8 cellular contexts compared by ENCODE assay signal in the genomic region with DNA sequence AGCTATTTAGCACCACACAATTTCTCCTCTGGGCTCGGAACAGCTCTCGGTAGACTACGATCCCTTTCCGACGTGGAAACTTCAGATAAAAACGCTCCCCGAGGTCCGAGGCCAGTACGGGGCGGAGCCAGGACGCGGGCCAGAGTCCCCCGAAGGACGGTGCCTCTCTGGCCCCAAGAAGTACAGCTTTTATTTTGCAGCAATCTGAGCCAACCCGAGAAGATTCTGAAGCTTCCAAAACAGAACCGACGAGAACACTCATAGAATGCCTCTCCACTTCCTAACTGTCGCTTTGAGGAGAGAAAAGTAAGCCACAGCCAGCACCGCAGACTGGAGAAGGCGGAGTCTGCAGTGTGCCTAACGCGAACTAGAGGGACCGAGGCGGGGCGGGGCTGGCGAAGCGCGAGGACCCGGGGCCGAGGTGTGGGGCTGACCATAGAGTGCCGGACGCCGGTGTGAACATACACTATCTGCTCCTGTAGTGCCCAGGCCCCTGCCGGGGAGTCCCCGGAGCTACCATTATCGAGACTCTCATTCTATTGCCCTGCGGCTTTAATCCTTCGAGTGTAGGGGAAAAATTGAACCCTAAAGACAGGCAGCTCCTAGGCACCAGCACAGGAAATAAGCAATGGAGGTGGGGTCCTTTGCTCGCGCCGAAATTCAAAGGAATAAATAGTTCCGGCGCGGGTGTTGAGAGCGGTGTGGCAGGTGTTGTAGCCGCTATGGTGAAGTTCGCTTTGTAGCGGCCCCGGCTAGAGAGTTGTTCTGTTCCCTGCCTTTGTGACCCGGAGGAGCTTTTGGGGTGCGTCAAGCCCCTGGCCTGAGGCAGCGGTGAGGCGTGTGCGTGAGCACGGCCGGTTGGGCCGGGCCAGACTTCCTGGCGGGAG. TPM values are rescaled to one million over a fixed set of nuclear protein-coding genes. Genes with fewer than 3 reads are reported as not detected.
DNase-seq lines count a peak whose midpoint lies in the region; ATAC-seq and TF ChIP-seq lines count a peak whose summit lies in the region.

A gene (plus strand): TSS at position 663 of the 887 bp plus-strand sequence. CDS start 1,076 bp downstream, outside the sequence.

- no peaks in the 10 kb centered on the region for H3K9me3 ChIP-seq in left ventricle myocardium inferior (replicated peaks)

- peak within 1 kb of the TSS; percentile 99 for H3K4me3 Mint-ChIP-seq in progenitor cell of endocrine pancreas (ENCODE audit: low read depth)

- peak within 1 kb of the TSS; percentile 100 for H3K27ac Mint-ChIP-seq in progenitor cell of endocrine pancreas

- peak; percentile 90 for DNase-seq in GM13976 (ENCODE audit: low spot score)
- DNase-seq in NCI-H146 treated with DMSO at 0.1 percent for 48 hours (lab: John Stamatoyannopoulos, UW; ENCODE audit: unreplicated experiment), result peak; percentile 71
- DNase-seq in amniotic stem cell (lab: John Stamatoyannopoulos, UW), result peak; percentile 75
- DNase-seq in left ventricle myocardium inferior, result peak; percentile 95
- DNase-seq in progenitor cell of endocrine pancreas (ENCODE audit: low spot score, unreplicated experiment), result peak; percentile 83

- WGBS in urinary bladder, result under 1% methylated on average over 58 of the region's 58 CpGs

- ATAC-seq in HG02870 (IDR thresholded peaks at IDR 0.05; ENCODE audit: unreplicated experiment), result peak; percentile 85

- no peaks in the 10 kb centered on the region for H3K36me3 Mint-ChIP-seq in progenitor cell of endocrine pancreas (ENCODE audit: insufficient read depth)

- H3K36me3 ChIP-seq in left ventricle myocardium inferior (no peaks in the 10 kb centered on the region), urinary bladder (ENCODE audit: insufficient read depth) (no peaks in the 10 kb centered on the region)

- intact Hi-C loops in T-helper 1 cell treated with Interleukin-12 subunit alpha and Interleukin-12 subunit beta and Interleukin-4 antibody, amounts not matched to agents 30 ng/mL and 1 ng/mL, for 36 hours (cut with micrococcal nuclease), result loop anchor here (1.0 to 10.0 kb wide), 14 partner anchors 19 to 1723 kb away; a partner anchor contains a TSS
- intact Hi-C loops in left ventricle myocardium inferior (cut with micrococcal nuclease), result no loop called here

- peak within 1 kb of the TSS; percentile 98 for H3K27ac ChIP-seq in left ventricle myocardium inferior (replicated peaks)
- H3K27ac ChIP-seq in urinary bladder (ENCODE audit: low read depth), result peak within 1 kb of the TSS; percentile 99

- no peaks in the 10 kb centered on the region for H3K9me3 Mint-ChIP-seq in progenitor cell of endocrine pancreas (ENCODE audit: low read depth)

- H3K27me3 ChIP-seq in left ventricle myocardium inferior (ENCODE audit: low read depth), result no peaks in the 10 kb centered on the region

- H3K4me3 ChIP-seq in left ventricle myocardium inferior (peak within 1 kb of the TSS; percentile 77), urinary bladder (ENCODE audit: low read depth, low read length) (peak within 1 kb of the TSS; percentile 78)

- in situ Hi-C loops in GM13976 (cut with MboI; ENCODE audit: low sequenced_read_pairs, unreplicated experiment), result no loop called here

- no peak for TF ChIP-seq CTCF in GM13976 (IDR thresholded peaks at IDR 0.05; ENCODE audit: borderline replicate concordance, control extremely low read depth, extremely low read depth, insufficient read depth, missing control alignments)
- no peak for TF ChIP-seq CTCF in left ventricle myocardium inferior (IDR thresholded peaks at IDR 0.05; ENCODE audit: borderline replicate concordance)
- no peak for TF ChIP-seq CTCF in progenitor cell of endocrine pancreas (IDR thresholded peaks at IDR 0.05; ENCODE audit: unreplicated experiment)

- peaks cover 36% of the 10 kb centered on the region for H3K4me1 ChIP-seq in left ventricle myocardium inferior
- no peaks in the 10 kb centered on the region for H3K4me1 ChIP-seq in urinary bladder (ENCODE audit: insufficient read depth)

- no peaks in the 10 kb centered on the region for H3K27me3 Mint-ChIP-seq in progenitor cell of endocrine pancreas

- H3K4me1 Mint-ChIP-seq in progenitor cell of endocrine pancreas (ENCODE audit: low read depth), result peaks cover 32% of the 10 kb centered on the region

RNA-seq across cellular contexts. Expression of the gene that starts here (rescaled TPM):
- 49.8 and 50.3 TPM in 2 replicates for total RNA-seq in T-helper 1 cell treated with Interleukin-12 subunit alpha and Interleukin-12 subunit beta and Interleukin-4 antibody, amounts not matched to agents 30 ng/mL and 1 ng/mL, for 36 hours
- 9.7 TPM for total RNA-seq in left ventricle myocardium inferior
- 26.6 and 28.2 TPM in 2 replicates for total RNA-seq in progenitor cell of endocrine pancreas
- 33.8 TPM for total RNA-seq in urinary bladder
- 5.7 TPM for polyA plus RNA-seq in urinary bladder

Comparison
In these comparisons a context has a peak if more than half of its experiments do, and no peak if none do; other contexts are left out.
1. Peak in every context shown above with its lines: DNase-seq, ATAC-seq, H3K4me3 ChIP-seq and H3K27ac ChIP-seq.